Comparison of ENCODE assay signal across 6 cellular contexts in genomic region chr2:241150660-241151530, GRCh38. TPM values are rescaled to one million over a fixed set of nuclear protein-coding genes. Genes with fewer than 3 reads are reported as not detected.
DNase-seq lines count a peak whose midpoint lies in the region; ATAC-seq and TF ChIP-seq lines count a peak whose summit lies in the region.

No MANE protein-coding gene starts in this region.

- peak overlapping the region; percentile 81 for H3K27ac Mint-ChIP-seq in stimulated activated memory B cell treated with anti-CD40 and anti-IgM and Interleukin-4, amounts not matched to agents 10 μg/mL and 1 μg/mL and 100 μg/mL, for 72 hours

- H3K4me3 ChIP-seq in fibroblast of mammary gland (ENCODE audit: control insufficient read depth, low read depth, low read length): peak overlapping the region; percentile 72

- TF ChIP-seq CTCF in fibroblast of mammary gland (conservative IDR thresholded peaks at IDR 0.05; ENCODE audit: control insufficient read depth, insufficient read depth, low read depth, low read length): no peak

- H3K36me3 Mint-ChIP-seq in stimulated activated memory B cell treated with anti-CD40 and anti-IgM and Interleukin-4, amounts not matched to agents 10 μg/mL and 1 μg/mL and 100 μg/mL, for 72 hours: peaks cover 6% of the 10 kb centered on the region

- no peaks in the 10 kb centered on the region for H3K9me3 Mint-ChIP-seq in stimulated activated memory B cell treated with anti-CD40 and anti-IgM and Interleukin-4, amounts not matched to agents 10 μg/mL and 1 μg/mL and 100 μg/mL, for 72 hours

- intact Hi-C loops in Right ventricle myocardium superior (cut with DNase I): no loop called here
- intact Hi-C loops in Right ventricle myocardium inferior (cut with DNase I): loop anchor here (1.0 to 10.0 kb wide), 3 partner anchors 48 to 164 kb away; partner anchors contain the start of genes HDLBP and SEPTIN2

- DNase-seq in Right ventricle myocardium superior: no peak
- DNase-seq in Right ventricle myocardium inferior (ENCODE audit: missing footprints): no peak
- peak; percentile 53 for DNase-seq in fibroblast of mammary gland (ENCODE audit: low read depth)
- no peak for DNase-seq in kidney tubule cell (ENCODE audit: low spot score)

- ATAC-seq in Right ventricle myocardium superior (ENCODE audit: poor library complexity) (peak; percentile 7), Right ventricle myocardium inferior (no peak), GM18505 (IDR thresholded peaks at IDR 0.05; ENCODE audit: unreplicated experiment) (no peak)
- no peak for ATAC-seq in stimulated activated memory B cell treated with anti-CD40 and anti-IgM and Interleukin-4, amounts not matched to agents 10 μg/mL and 1 μg/mL and 100 μg/mL, for 72 hours

- no peaks in the 10 kb centered on the region for H3K27me3 Mint-ChIP-seq in stimulated activated memory B cell treated with anti-CD40 and anti-IgM and Interleukin-4, amounts not matched to agents 10 μg/mL and 1 μg/mL and 100 μg/mL, for 72 hours

- peak overlapping the region; percentile 82 for H3K4me3 Mint-ChIP-seq in stimulated activated memory B cell treated with anti-CD40 and anti-IgM and Interleukin-4, amounts not matched to agents 10 μg/mL and 1 μg/mL and 100 μg/mL, for 72 hours

- no peak for TF ChIP-seq POLR2A in GM18505 (IDR thresholded peaks at IDR 0.05; ENCODE audit: borderline replicate concordance, extremely low read depth, insufficient read depth, insufficient read length)

- H3K4me1 Mint-ChIP-seq in stimulated activated memory B cell treated with anti-CD40 and anti-IgM and Interleukin-4, amounts not matched to agents 10 μg/mL and 1 μg/mL and 100 μg/mL, for 72 hours: peaks cover 52% of the 10 kb centered on the region

RNA-seq across cellular contexts. Expression of gene PPP1R7, which starts 0.6 kb away (rescaled TPM):
- total RNA-seq in Right ventricle myocardium superior: 66.0 TPM
- 66.6 TPM for total RNA-seq in Right ventricle myocardium inferior

RNA-seq across cellular contexts. Expression of gene PASK, which starts 1.6 kb away (rescaled TPM):
- 3.2 TPM for total RNA-seq in Right ventricle myocardium superior
- total RNA-seq in Right ventricle myocardium inferior: 1.4 TPM

RNA-seq across cellular contexts. Expression of gene ANO7, which starts 37.6 kb away (rescaled TPM):
- total RNA-seq in Right ventricle myocardium superior (0.35 TPM), Right ventricle myocardium inferior (0.81 TPM)

RNA-seq across cellular contexts. Expression of gene MTERF4, which starts 48.8 kb away (rescaled TPM):
- total RNA-seq in Right ventricle myocardium superior (23.8 TPM), Right ventricle myocardium inferior (23.0 TPM)
